In genomic region chr11:108593910-108594434, GRCh38 we compare ENCODE assay signal across 8 cellular contexts. TPM values are rescaled to one million over a fixed set of nuclear protein-coding genes. Genes with fewer than 3 reads are reported as not detected.
A peak's percentile ranks its signal among the peaks of the same experiment; 100 is the strongest.
DNase-seq lines count a peak whose midpoint lies in the region; ATAC-seq, FAIRE-seq and TF ChIP-seq lines count a peak whose summit lies in the region.

No MANE protein-coding gene starts in this region.

- TF ChIP-seq CTCF in bronchial epithelial cell (IDR thresholded peaks at IDR 0.05; ENCODE audit: insufficient read depth, low read length, severe bottlenecking) = no peak

- H3K36me3 ChIP-seq in bronchial epithelial cell (ENCODE audit: control insufficient read depth, insufficient read depth, low read length) (no peaks in the 10 kb centered on the region), mucosa of rectum (ENCODE audit: control insufficient read depth in 2 of 2, insufficient read depth in 2 of 2, low read length in 2 of 2) (no peaks in the 10 kb centered on the region)

- no peaks in the 10 kb centered on the region for H3K36me3 Mint-ChIP-seq in stimulated activated naive CD8-positive, alpha-beta T cell treated with anti-CD3 and anti-CD28 coated beads, Interleukin-15, Interleukin-2, amounts not matched to agents 100 ng/mL and 50 ng/mL, for 24 hours (ENCODE audit: low read depth)

- H3K9me3 ChIP-seq in mucosa of rectum (ENCODE audit: control insufficient read depth in 2 of 2, low read length in 2 of 2) = no peaks in the 10 kb centered on the region

- H3K4me1 ChIP-seq in mucosa of rectum (ENCODE audit: control insufficient read depth in 2 of 2, insufficient read depth in 2 of 2, low read length in 2 of 2) = peaks cover 12 to 17% of the 10 kb centered on the region in 2 donors

- DNase-seq in stimulated activated naive CD8-positive, alpha-beta T cell treated with anti-CD3 and anti-CD28 coated beads, Interleukin-15, Interleukin-2, amounts not matched to agents 100 U/mL and 50 U/mL, for 24 hours = no peak
- DNase-seq in bronchial epithelial cell (ENCODE audit: low read depth) (no peak), NCI-H2029 (lab: John Stamatoyannopoulos, UW) (no peak)
- no peak for DNase-seq in stimulated activated CD4-positive, alpha-beta T cell treated with anti-CD3 and anti-CD28 coated beads, Interleukin-4, amount 100 ng/mL, for 1 hour

- H3K4me1 Mint-ChIP-seq in stimulated activated naive CD8-positive, alpha-beta T cell treated with anti-CD3 and anti-CD28 coated beads, Interleukin-15, Interleukin-2, amounts not matched to agents 100 ng/mL and 50 ng/mL, for 24 hours (ENCODE audit: low read depth) = peaks cover 18% of the 10 kb centered on the region

- no peak overlapping the region for H3K27ac Mint-ChIP-seq in stimulated activated naive CD8-positive, alpha-beta T cell treated with anti-CD3 and anti-CD28 coated beads, Interleukin-15, Interleukin-2, amounts not matched to agents 100 ng/mL and 50 ng/mL, for 24 hours

- peak overlapping the region in 1 of 2 donors; percentile 50 for H3K9ac ChIP-seq in mucosa of rectum (ENCODE audit: low read depth in 1 of 2, low read length in 2 of 2)

- no peak for ATAC-seq in stimulated activated naive CD8-positive, alpha-beta T cell treated with anti-CD3 and anti-CD28 coated beads, Interleukin-15, Interleukin-2, amounts not matched to agents 100 U/mL and 50 U/mL, for 24 hours
- ATAC-seq in GM18858 (IDR thresholded peaks at IDR 0.05; ENCODE audit: unreplicated experiment) (no peak), HG02623 (IDR thresholded peaks at IDR 0.05; ENCODE audit: unreplicated experiment) (no peak)

- FAIRE-seq in bronchial epithelial cell (lab: Jason Lieb, UNC) = no peak

- H3K4me3 ChIP-seq in bronchial epithelial cell (ENCODE audit: low read depth, low read length) = peak overlapping the region; percentile 78
- H3K4me3 ChIP-seq in mucosa of rectum (ENCODE audit: low read length in 2 of 2) = peak overlapping the region; percentile 89 to 92

- no peaks in the 10 kb centered on the region for H3K9me3 Mint-ChIP-seq in stimulated activated naive CD8-positive, alpha-beta T cell treated with anti-CD3 and anti-CD28 coated beads, Interleukin-15, Interleukin-2, amounts not matched to agents 100 ng/mL and 50 ng/mL, for 24 hours

- H3K4me3 Mint-ChIP-seq in stimulated activated naive CD8-positive, alpha-beta T cell treated with anti-CD3 and anti-CD28 coated beads, Interleukin-15, Interleukin-2, amounts not matched to agents 100 ng/mL and 50 ng/mL, for 24 hours = peak overlapping the region; percentile 93

- H3K27me3 ChIP-seq in bronchial epithelial cell (ENCODE audit: control insufficient read depth, insufficient read depth, low read length) (no peaks in the 10 kb centered on the region), mucosa of rectum (ENCODE audit: control insufficient read depth in 2 of 2, insufficient read depth in 2 of 2, low read length in 2 of 2) (no peaks in the 10 kb centered on the region)

- peaks cover 29% of the 10 kb centered on the region for H3K27me3 Mint-ChIP-seq in stimulated activated naive CD8-positive, alpha-beta T cell treated with anti-CD3 and anti-CD28 coated beads, Interleukin-15, Interleukin-2, amounts not matched to agents 100 ng/mL and 50 ng/mL, for 24 hours

- H3K27ac ChIP-seq in mucosa of rectum (ENCODE audit: low read depth in 2 of 2, low read length in 2 of 2) = peak overlapping the region; percentile 82 to 83

RNA-seq across cellular contexts. Expression of gene EXPH5, which starts 0.4 kb away (rescaled TPM):
- 7.6 and 22.3 TPM in 2 replicates for total RNA-seq in bronchial epithelial cell
